In the genomic region with DNA sequence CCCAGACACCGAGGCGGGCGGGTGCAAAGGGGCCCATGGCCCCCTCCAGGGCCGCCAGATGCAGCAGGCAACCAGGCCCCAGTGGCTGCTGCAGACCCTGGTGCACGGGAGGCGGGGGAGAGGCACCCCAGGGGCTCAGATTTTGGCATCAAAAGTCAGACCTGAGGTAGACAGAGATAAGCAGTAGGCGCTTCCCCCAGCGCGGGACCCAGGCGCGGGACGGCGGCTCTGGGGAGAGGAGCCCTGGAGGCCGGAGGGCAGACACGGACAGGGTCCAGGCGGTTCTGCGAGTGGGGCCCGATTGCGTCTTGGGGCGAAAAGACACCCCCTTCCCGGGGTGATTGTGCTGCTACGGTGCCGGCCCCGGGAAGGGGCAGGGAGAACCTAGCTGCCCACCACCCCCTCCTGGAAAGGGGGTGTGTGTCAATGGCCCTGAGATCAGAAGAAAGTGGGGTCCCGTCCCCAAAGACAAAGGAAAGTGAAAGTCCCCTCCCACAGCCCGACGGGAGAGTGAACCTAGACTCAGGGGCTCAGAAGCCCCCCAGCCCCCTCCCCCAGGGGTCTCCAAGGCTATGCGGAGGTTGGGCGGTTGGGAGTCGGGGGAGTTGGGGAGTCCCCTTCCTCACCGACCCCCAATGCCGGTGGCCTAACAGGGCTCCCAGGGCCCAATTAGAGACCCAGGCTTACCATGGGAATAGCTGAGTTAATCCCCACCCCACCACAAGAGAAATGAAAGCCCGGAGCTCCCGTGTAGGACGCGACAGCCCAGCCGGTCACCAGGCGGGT, we compare ENCODE assay signal across 6 cellular contexts.
DNase-seq lines count a peak whose midpoint lies in the region; ATAC-seq, FAIRE-seq and TF ChIP-seq lines count a peak whose summit lies in the region.
"Not testable (repeated sequence)": the region's sequence is repeated elsewhere in the genome, so short reads cannot be mapped to it uniquely, and the experiment has no call there.

No MANE protein-coding gene starts in this region.

- H3K79me2 ChIP-seq in GM23338 (replicated peaks; ENCODE audit: insufficient read depth); HepG2 (ENCODE audit: insufficient read depth, low read length): not testable (repeated sequence)

- not testable (repeated sequence) for H3K27me3 Mint-ChIP-seq in GM23338 (ENCODE audit: insufficient read depth, low read depth, poor library complexity)

- H3K27ac ChIP-seq in GM23338 (ENCODE audit: low read depth); HepG2 (ENCODE audit: extremely low read length, insufficient read depth, low read length); upper lobe of left lung: not testable (repeated sequence)

- intact Hi-C loops in Right ventricle myocardium inferior (cut with DNase I); HepG2 (cut with micrococcal nuclease; ENCODE audit: unreplicated experiment): not testable (repeated sequence)

- H3K4me1 Mint-ChIP-seq in GM23338; stimulated activated effector memory CD8-positive, alpha-beta T cell treated with anti-CD3 and anti-CD28 coated beads, Interleukin-12 subunit alpha, Interleukin-12 subunit beta, amount 100 ng/mL, for 72 hours: not testable (repeated sequence)

- H3K27ac Mint-ChIP-seq in GM23338; stimulated activated effector memory CD8-positive, alpha-beta T cell treated with anti-CD3 and anti-CD28 coated beads, Interleukin-12 subunit alpha, Interleukin-12 subunit beta, amount 100 ng/mL, for 72 hours: not testable (repeated sequence)

- POLR2A ChIA-PET in HepG2 (lab: Yijun Ruan, JAX) = not testable (repeated sequence)

- not testable (repeated sequence) for TF ChIP-seq RAD21 in HepG2 (CRISPR knock-in tag; IDR thresholded peaks at IDR 0.05)

- not testable (repeated sequence) for H3K36me3 ChIP-seq in GM23338 (ENCODE audit: insufficient read depth); HepG2 (replicated peaks in 1 of 2; ENCODE audit: control insufficient read depth in 1 of 2, insufficient read depth in 2 of 2, low read length in 2 of 2); upper lobe of left lung

- ATAC-seq in GM23338 (peak; percentile 59), esophagus mucosa (peak; percentile 10), Right ventricle myocardium inferior (peak; percentile 18), HepG2 (peak; percentile 51), upper lobe of left lung (ENCODE audit: low FRiP score in 2 of 2) (peak; percentile 22 to 58)
- peak; percentile 31 for ATAC-seq in stimulated activated effector memory CD8-positive, alpha-beta T cell treated with anti-CD3 and anti-CD28 coated beads, Interleukin-12 subunit alpha, Interleukin-12 subunit beta, amount 100 ng/mL, for 72 hours

- not testable (repeated sequence) for TF ChIP-seq EP300 in HepG2 (IDR thresholded peaks at IDR 0.05; ENCODE audit: low read depth in 2 of 2, low read length in 2 of 2); HepG2 (CRISPR knock-in tag; IDR thresholded peaks at IDR 0.05; ENCODE audit: borderline replicate concordance); upper lobe of left lung (IDR thresholded peaks at IDR 0.05)

- H3K4me1 ChIP-seq in GM23338 (ENCODE audit: insufficient read depth); HepG2 (ENCODE audit: insufficient read depth, low read length); upper lobe of left lung: not testable (repeated sequence)

- H3K9me3 Mint-ChIP-seq in GM23338; stimulated activated effector memory CD8-positive, alpha-beta T cell treated with anti-CD3 and anti-CD28 coated beads, Interleukin-12 subunit alpha, Interleukin-12 subunit beta, amount 100 ng/mL, for 72 hours: not testable (repeated sequence)

- not testable (repeated sequence) for H2AFZ ChIP-seq in GM23338; HepG2 (ENCODE audit: low read length)

- not testable (repeated sequence) for H3K4me3 Mint-ChIP-seq in GM23338; stimulated activated effector memory CD8-positive, alpha-beta T cell treated with anti-CD3 and anti-CD28 coated beads, Interleukin-12 subunit alpha, Interleukin-12 subunit beta, amount 100 ng/mL, for 72 hours

- in situ Hi-C loops in HepG2 (cut with HindIII; ENCODE audit: extremely low pct_ligation_motif_present, low pct_unique_long_range_greater_than_20kb) = not testable (repeated sequence)

- not testable (repeated sequence) for BruUV-seq in HepG2 (replicated peaks; lab: Mats Ljungman, UMichigan)

- H3K9me2 ChIP-seq in GM23338 (ENCODE audit: insufficient read depth) = not testable (repeated sequence)

- H3F3A ChIP-seq in GM23338 (replicated peaks; ENCODE audit: low read depth) = not testable (repeated sequence)

- not testable (repeated sequence) for H3K4me2 ChIP-seq in GM23338; HepG2 (ENCODE audit: low read depth, low read length)

- DNase-seq in GM23338 (ENCODE audit: low spot score) (peak; percentile 0), Right ventricle myocardium inferior (ENCODE audit: missing footprints) (peak; percentile 46), upper lobe of left lung (peak in 1 of 2 donors; percentile 78)
- not testable (repeated sequence) for DNase-seq in HepG2 (ENCODE audit: low spot score); stimulated activated effector memory CD8-positive, alpha-beta T cell treated with anti-CD3 and anti-CD28 coated beads, Interleukin-12 subunit alpha, Interleukin-12 subunit beta, amount 100 ng/mL, for 72 hours (ENCODE audit: low spot score in 2 of 2)

- H3K36me3 Mint-ChIP-seq in GM23338 (ENCODE audit: low read depth); stimulated activated effector memory CD8-positive, alpha-beta T cell treated with anti-CD3 and anti-CD28 coated beads, Interleukin-12 subunit alpha, Interleukin-12 subunit beta, amount 100 ng/mL, for 72 hours: not testable (repeated sequence)

- WGBS in HepG2 (ENCODE audit: low lambda C conversion rate) = 73% methylated on average over 3 of the region's 38 CpGs
- WGBS in upper lobe of left lung, 2 donors = 98% methylated on average over 13 of the region's 38 CpGs; no CpG with 5 or more reads in 1 of the 2 donors

- FAIRE-seq in HepG2 (lab: Jason Lieb, UNC) = not testable (repeated sequence)

- H3K9ac ChIP-seq in HepG2 (ENCODE audit: insufficient read depth, low read depth, low read length) = not testable (repeated sequence)

- H3K4me3 ChIP-seq in GM23338; HepG2 (replicated peaks in 1 of 3; ENCODE audit: insufficient read depth in 1 of 3, low read depth in 2 of 3, low read length in 3 of 3); upper lobe of left lung: not testable (repeated sequence)

- not testable (repeated sequence) for H3K9me3 ChIP-seq in HepG2 (ENCODE audit: low read length); upper lobe of left lung

- H3K27me3 ChIP-seq in GM23338 (ENCODE audit: insufficient read depth); HepG2 (ENCODE audit: control insufficient read depth in 1 of 2, insufficient read depth in 2 of 2, low read length in 2 of 2); upper lobe of left lung: not testable (repeated sequence)

- H4K20me1 ChIP-seq in GM23338 (replicated peaks; ENCODE audit: insufficient read depth); HepG2 (ENCODE audit: insufficient read depth, low read length): not testable (repeated sequence)

- TF ChIP-seq POLR2A in HepG2 (IDR thresholded peaks at IDR 0.05; ENCODE audit: insufficient read depth in 1 of 2, low read depth in 2 of 2, low read length in 2 of 2); upper lobe of left lung (IDR thresholded peaks at IDR 0.05): not testable (repeated sequence)

- not testable (repeated sequence) for TF ChIP-seq CTCF in GM23338 (conservative IDR thresholded peaks at IDR 0.05; ENCODE audit: low read depth in 2 of 2); HepG2 (CRISPR knock-in tag; IDR thresholded peaks at IDR 0.05); upper lobe of left lung (IDR thresholded peaks at IDR 0.05)

- CTCF ChIA-PET in HepG2 (lab: Yijun Ruan, JAX; ENCODE audit: low intra/inter-chr PET ratio, low total read pairs) = not testable (repeated sequence)
